6 cellular contexts compared by ENCODE assay signal in the genomic region with DNA sequence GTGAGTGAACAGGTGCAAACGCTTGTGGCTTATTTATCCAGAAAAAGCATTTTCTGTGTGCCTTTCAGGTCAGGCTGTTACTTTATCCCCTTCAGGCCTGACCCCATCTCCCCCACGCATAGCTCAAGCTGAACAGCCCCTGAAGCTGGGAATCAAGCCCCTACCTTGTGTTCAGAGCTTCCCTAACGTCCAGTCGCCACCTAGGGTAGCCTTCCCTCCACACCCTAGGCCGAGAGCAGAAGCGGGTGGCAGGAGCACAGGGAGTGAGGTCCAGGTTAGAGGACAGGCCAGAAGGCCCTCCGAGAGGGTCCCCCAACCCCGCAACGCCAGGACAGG. TPM values are rescaled to one million over a fixed set of nuclear protein-coding genes. Genes with fewer than 3 reads are reported as not detected.
DNase-seq lines count a peak whose midpoint lies in the region; ATAC-seq lines count a peak whose summit lies in the region.

No MANE protein-coding gene starts in this region.

- peaks cover 27% of the 10 kb centered on the region for H3K4me1 Mint-ChIP-seq in dendritic cell treated with granulocyte-macrophage colony-stimulating factor and Interleukin-4, amounts not matched to agents 40 ng/mL and 50 ng/mL, for 4 days (ENCODE audit: low read depth)

- H3K14ac ChIP-seq in trophoblast cell (ENCODE audit: low read length), result peak overlapping the region; percentile 11

- H3K9ac ChIP-seq in HUES6 (ENCODE audit: low read length) (peak overlapping the region; percentile 56), trophoblast cell (ENCODE audit: low read length) (no peak overlapping the region)

- no peaks in the 10 kb centered on the region for H3K9me3 ChIP-seq in HUES6 (ENCODE audit: control insufficient read depth, insufficient read depth, low read depth, low read length)
- no peaks in the 10 kb centered on the region for H3K9me3 ChIP-seq in trophoblast cell (ENCODE audit: insufficient read depth, low read depth, low read length)

- peak overlapping the region; percentile 35 for H3K27ac Mint-ChIP-seq in dendritic cell treated with granulocyte-macrophage colony-stimulating factor and Interleukin-4, amounts not matched to agents 40 ng/mL and 50 ng/mL, for 4 days

- no peak for ATAC-seq in GM21526 (IDR thresholded peaks at IDR 0.05; ENCODE audit: low FRiP score, unreplicated experiment)

- H2BK120ac ChIP-seq in trophoblast cell (ENCODE audit: insufficient read depth, low read length, poor library complexity), result no peak overlapping the region

- H3K4me1 ChIP-seq in HUES6 (ENCODE audit: control insufficient read depth, insufficient read depth, low read length) (peaks cover 26% of the 10 kb centered on the region), trophoblast cell (ENCODE audit: control insufficient read depth in 1 of 2, insufficient read depth in 2 of 2, low read length in 2 of 2) (peaks cover 8 to 10% of the 10 kb centered on the region in 2 experiments)

- intact Hi-C loops in dendritic cell treated with granulocyte-macrophage colony-stimulating factor and Interleukin-4, amounts not matched to agents 40 ng/mL and 50 ng/mL, for 4 days (cut with micrococcal nuclease), result loop anchor here (10.0 kb wide), 1 partner anchor 46 kb away; no protein-coding TSS in a partner anchor

- peak overlapping the region; percentile 68 for H3K4me2 ChIP-seq in trophoblast cell (ENCODE audit: low read length)

- H3K79me2 ChIP-seq in trophoblast cell (ENCODE audit: control insufficient read depth, insufficient read depth, low read length, poor library complexity), result peaks cover 3% of the 10 kb centered on the region

- H3K27me3 Mint-ChIP-seq in dendritic cell treated with granulocyte-macrophage colony-stimulating factor and Interleukin-4, amounts not matched to agents 40 ng/mL and 50 ng/mL, for 4 days, result peaks cover 23% of the 10 kb centered on the region

- peaks cover 22% of the 10 kb centered on the region for H3K36me3 Mint-ChIP-seq in dendritic cell treated with granulocyte-macrophage colony-stimulating factor and Interleukin-4, amounts not matched to agents 40 ng/mL and 50 ng/mL, for 4 days (ENCODE audit: low read depth)

- peak overlapping the region; percentile 21 for H4K8ac ChIP-seq in trophoblast cell (ENCODE audit: low read depth, low read length)

- no peak overlapping the region for H3K23ac ChIP-seq in trophoblast cell (ENCODE audit: low read length)

- H3K79me1 ChIP-seq in trophoblast cell (ENCODE audit: low read length), result no peaks in the 10 kb centered on the region

- DNase-seq in trophoblast cell (no peak), NAMALWA (ENCODE audit: low spot score) (no peak)
- no peak for DNase-seq in stimulated activated CD4-positive, alpha-beta T cell treated with anti-CD3 and anti-CD28 coated beads, Interleukin-4, amount 100 ng/mL, for 4 hours

- no CpG with 5 or more reads among the region's 9 CpGs for WGBS in trophoblast cell (ENCODE audit: extremely low coverage, insufficient coverage, insufficient read length)

- H3K4ac ChIP-seq in trophoblast cell (ENCODE audit: low read depth, low read length), result no peak overlapping the region

- no peak overlapping the region for H2BK12ac ChIP-seq in trophoblast cell (ENCODE audit: low read length)

- H3K4me3 ChIP-seq in HUES6 (ENCODE audit: low read depth, low read length), result peak overlapping the region; percentile 71
- H3K4me3 ChIP-seq in trophoblast cell (ENCODE audit: low read depth, low read length), result peak overlapping the region; percentile 62

- H3K27me3 ChIP-seq in HUES6 (ENCODE audit: control insufficient read depth, insufficient read depth, low read length) (peaks cover 5% of the 10 kb centered on the region; the same call in 1 of the 2 replicates), trophoblast cell (ENCODE audit: insufficient read depth, low read length) (no peaks in the 10 kb centered on the region)

- H3K4me3 Mint-ChIP-seq in dendritic cell treated with granulocyte-macrophage colony-stimulating factor and Interleukin-4, amounts not matched to agents 40 ng/mL and 50 ng/mL, for 4 days, result peak overlapping the region; percentile 58

- H4K91ac ChIP-seq in trophoblast cell (ENCODE audit: low read depth, low read length), result no peak overlapping the region

- no peak overlapping the region for H3K27ac ChIP-seq in HUES6 (ENCODE audit: low read depth, low read length)
- H3K27ac ChIP-seq in trophoblast cell (ENCODE audit: low read depth, low read length), result no peak overlapping the region

- no peak overlapping the region for H2BK5ac ChIP-seq in trophoblast cell (ENCODE audit: low read depth, low read length, poor library complexity)

- no peaks in the 10 kb centered on the region for H3K9me3 Mint-ChIP-seq in dendritic cell treated with granulocyte-macrophage colony-stimulating factor and Interleukin-4, amounts not matched to agents 40 ng/mL and 50 ng/mL, for 4 days

- H2AFZ ChIP-seq in trophoblast cell (ENCODE audit: insufficient read depth, low read length, poor library complexity), result peak overlapping the region; percentile 4

- peak overlapping the region; percentile 9 for H4K12ac ChIP-seq in trophoblast cell (ENCODE audit: low read depth, low read length)

- H3K18ac ChIP-seq in trophoblast cell (ENCODE audit: low read length), result no peak overlapping the region

- H3K36me3 ChIP-seq in HUES6 (ENCODE audit: control insufficient read depth, insufficient read depth, low read length) (0 out of 2 replicates have a peak, but pooled peaks cover 5% of the 10 kb centered on the region), trophoblast cell (ENCODE audit: control insufficient read depth in 1 of 2, insufficient read depth in 2 of 2, low read length in 2 of 2) (no peaks in the 10 kb centered on the region)

- H2AK5ac ChIP-seq in trophoblast cell (ENCODE audit: low read length), result no peak overlapping the region

RNA-seq across cellular contexts. Expression of a gene that starts 0.5 kb away (rescaled TPM):
- polyA plus RNA-seq in trophoblast cell (2013), result 4.7 and 5.3 TPM in 2 replicates

RNA-seq across cellular contexts. Expression of a gene that starts 18.5 kb away (rescaled TPM):
- 65.6 and 67.6 TPM in 2 replicates for polyA plus RNA-seq in trophoblast cell (2013)

RNA-seq across cellular contexts. Expression of a gene that starts 18.5 kb away (rescaled TPM):
- 5.5 TPM in 2 replicates for polyA plus RNA-seq in trophoblast cell (2013)

RNA-seq across cellular contexts. Expression of a gene that starts 30.8 kb away (rescaled TPM):
- polyA plus RNA-seq in trophoblast cell (2013), result 57.1 and 58.4 TPM in 2 replicates

RNA-seq across cellular contexts. Expression of a gene that starts 56.0 kb away (rescaled TPM):
- 10.9 and 11.4 TPM in 2 replicates for polyA plus RNA-seq in trophoblast cell (2013)
